In genomic region chr6:30344868-30345671, GRCh38 we compare ENCODE assay signal across 1 cellular context.
TF ChIP-seq lines count a peak whose summit lies in the region.

Gene RPP21 (plus strand): TSS chr6:30345156. CDS start chr6:30345172, 16 bp downstream.

TF ChIP-seq in HepG2, 621 proteins besides CTCF, POLR2A, EP300 and RAD21 (continued from another document and continues in another):
- TF ChIP-seq BCLAF1 (IDR thresholded peaks at IDR 0.05), result no peak
- TF ChIP-seq HHEX (CRISPR knock-in tag; IDR thresholded peaks at IDR 0.05), result no peak
- peak; percentile 87 for TF ChIP-seq DNMT1 (CRISPR knock-in tag; IDR thresholded peaks at IDR 0.05)
- peak; percentile 90 for TF ChIP-seq MTF1 (CRISPR knock-in tag; IDR thresholded peaks at IDR 0.05)
- peak; percentile 59; the same call in 1 of the 2 replicates for TF ChIP-seq ZZZ3 (CRISPR knock-in tag; IDR thresholded peaks at IDR 0.05; ENCODE audit: borderline replicate concordance)
- TF ChIP-seq ZNF564 (CRISPR knock-in tag; IDR thresholded peaks at IDR 0.05), result peak; percentile 55; the same call in 1 of the 2 replicates
- TF ChIP-seq E2F5 (CRISPR knock-in tag; conservative IDR thresholded peaks at IDR 0.05), result peak; percentile 62; the same call in 1 of the 2 replicates
- no peak for TF ChIP-seq ZBTB1 (CRISPR knock-in tag; IDR thresholded peaks at IDR 0.05; ENCODE audit: borderline replicate concordance)
- no peak for TF ChIP-seq SMAD9 (CRISPR knock-in tag; IDR thresholded peaks at IDR 0.05)
- no peak for TF ChIP-seq MBNL3 (CRISPR knock-in tag; conservative IDR thresholded peaks at IDR 0.05)
- TF ChIP-seq SAFB2 (CRISPR knock-in tag; IDR thresholded peaks at IDR 0.05; ENCODE audit: borderline replicate concordance, low read depth), result peak; percentile 74; the same call in 1 of the 2 replicates
- peak; percentile 70 for TF ChIP-seq TEAD3 (CRISPR knock-in tag; optimal IDR thresholded peaks at IDR 0.05; ENCODE audit: borderline replicate concordance)
- peak; percentile 62 for TF ChIP-seq FOSL2 (CRISPR knock-in tag; IDR thresholded peaks at IDR 0.05)
- no peak for TF ChIP-seq ZNF382 (CRISPR knock-in tag; IDR thresholded peaks at IDR 0.05; ENCODE audit: borderline replicate concordance)
- TF ChIP-seq SSRP1 (CRISPR knock-in tag; IDR thresholded peaks at IDR 0.05), result no peak
- TF ChIP-seq ZNF414 (CRISPR knock-in tag; IDR thresholded peaks at IDR 0.05), result peak; percentile 88; the same call in 1 of the 2 replicates
- peak; percentile 80; the same call in 1 of the 2 replicates for TF ChIP-seq ZNF567 (CRISPR knock-in tag; IDR thresholded peaks at IDR 0.05; ENCODE audit: borderline replicate concordance)
- TF ChIP-seq TIGD3 (CRISPR knock-in tag; IDR thresholded peaks at IDR 0.05; ENCODE audit: borderline replicate concordance), result no peak
- TF ChIP-seq EZH2 (conservative IDR thresholded peaks at IDR 0.05; ENCODE audit: low read depth, low read length), result no peak
- TF ChIP-seq ISX (CRISPR knock-in tag; conservative IDR thresholded peaks at IDR 0.05), result peak; percentile 86; the same call in 1 of the 2 replicates
- TF ChIP-seq ZNF850 (CRISPR knock-in tag; conservative IDR thresholded peaks at IDR 0.05), result no peak
- TF ChIP-seq ZEB1 (IDR thresholded peaks at IDR 0.05; ENCODE audit: insufficient replicate concordance, low read depth), result peak; percentile 86
- no peak; the same call in 1 of the 2 replicates for TF ChIP-seq ZNF790 (CRISPR knock-in tag; IDR thresholded peaks at IDR 0.05; ENCODE audit: borderline replicate concordance)
- TF ChIP-seq ZNF264 (CRISPR knock-in tag; IDR thresholded peaks at IDR 0.05), result peak; percentile 86
- TF ChIP-seq ZNF572 (CRISPR knock-in tag; IDR thresholded peaks at IDR 0.05), result no peak
- no peak for TF ChIP-seq ZBTB3 (CRISPR knock-in tag; IDR thresholded peaks at IDR 0.05; ENCODE audit: borderline replicate concordance, low read depth)
- no peak for TF ChIP-seq ZNF24 (IDR thresholded peaks at IDR 0.05)
- peak; percentile 60; the same call in 1 of the 2 replicates for TF ChIP-seq POGZ (CRISPR knock-in tag; IDR thresholded peaks at IDR 0.05)
- TF ChIP-seq KAT7 (CRISPR knock-in tag; IDR thresholded peaks at IDR 0.05; ENCODE audit: borderline replicate concordance), result peak; percentile 83; the same call in 1 of the 2 replicates
- TF ChIP-seq ZNF724P (CRISPR knock-in tag; IDR thresholded peaks at IDR 0.05; ENCODE audit: borderline replicate concordance), result peak; percentile 91; the same call in 1 of the 2 replicates
- no peak for TF ChIP-seq CREB1 (IDR thresholded peaks at IDR 0.05)
- TF ChIP-seq CREB1 (CRISPR knock-in tag; IDR thresholded peaks at IDR 0.05), result no peak
- TF ChIP-seq ZNF138 (CRISPR knock-in tag; IDR thresholded peaks at IDR 0.05; ENCODE audit: low read depth), result peak; percentile 91
- TF ChIP-seq NFYC (CRISPR knock-in tag; IDR thresholded peaks at IDR 0.05), result peak; percentile 58
- TF ChIP-seq ZNF329 (CRISPR knock-in tag; IDR thresholded peaks at IDR 0.05; ENCODE audit: low read depth), result peak; percentile 78
- peak; percentile 91 for TF ChIP-seq ZNF772 (CRISPR knock-in tag; IDR thresholded peaks at IDR 0.05)
- no peak; the same call in 1 of the 2 replicates for TF ChIP-seq SP2 (CRISPR knock-in tag; IDR thresholded peaks at IDR 0.05)
- peak; percentile 92; the same call in 1 of the 2 replicates for TF ChIP-seq HMGXB3 (CRISPR knock-in tag; IDR thresholded peaks at IDR 0.05; ENCODE audit: borderline replicate concordance)
- peak; percentile 89 for TF ChIP-seq NFATC3 (CRISPR knock-in tag; IDR thresholded peaks at IDR 0.05)
- peak; percentile 99 for TF ChIP-seq THAP11 (CRISPR knock-in tag; IDR thresholded peaks at IDR 0.05)
- TF ChIP-seq RXRA (CRISPR knock-in tag; IDR thresholded peaks at IDR 0.05), result peak; percentile 88
- TF ChIP-seq TBX3 (IDR thresholded peaks at IDR 0.05; ENCODE audit: borderline replicate concordance), result no peak
- no peak for TF ChIP-seq NONO (IDR thresholded peaks at IDR 0.05)
- peak; percentile 87; the same call in 1 of the 2 replicates for TF ChIP-seq NONO (CRISPR knock-in tag; conservative IDR thresholded peaks at IDR 0.05)
- peak; percentile 81 for TF ChIP-seq SIX4 (CRISPR knock-in tag; IDR thresholded peaks at IDR 0.05)
- peak; percentile 97; the same call in 1 of the 2 replicates for TF ChIP-seq ZNF737 (CRISPR knock-in tag; IDR thresholded peaks at IDR 0.05; ENCODE audit: borderline replicate concordance)
- TF ChIP-seq ZHX2 (IDR thresholded peaks at IDR 0.05; ENCODE audit: low read depth), result no peak; the same call in 1 of the 2 replicates
- peak; percentile 85 for TF ChIP-seq ZHX2 (CRISPR knock-in tag; IDR thresholded peaks at IDR 0.05; ENCODE audit: borderline replicate concordance)
- 0 out of 2 replicates have a peak, but pooled peaks have one; percentile 6 for TF ChIP-seq ZNF343 (CRISPR knock-in tag; IDR thresholded peaks at IDR 0.05)
- TF ChIP-seq ZNF816 (CRISPR knock-in tag; IDR thresholded peaks at IDR 0.05; ENCODE audit: borderline replicate concordance), result no peak
- no peak for TF ChIP-seq ZBTB37 (CRISPR knock-in tag; IDR thresholded peaks at IDR 0.05)
- TF ChIP-seq ZNF652 (CRISPR knock-in tag; IDR thresholded peaks at IDR 0.05; ENCODE audit: borderline replicate concordance, low read depth), result peak; percentile 31; the same call in 1 of the 2 replicates
- no peak for TF ChIP-seq SRF (IDR thresholded peaks at IDR 0.05; ENCODE audit: low read depth, low read length)
